Comparison of ENCODE assay signal across 8 cellular contexts in the genomic region with DNA sequence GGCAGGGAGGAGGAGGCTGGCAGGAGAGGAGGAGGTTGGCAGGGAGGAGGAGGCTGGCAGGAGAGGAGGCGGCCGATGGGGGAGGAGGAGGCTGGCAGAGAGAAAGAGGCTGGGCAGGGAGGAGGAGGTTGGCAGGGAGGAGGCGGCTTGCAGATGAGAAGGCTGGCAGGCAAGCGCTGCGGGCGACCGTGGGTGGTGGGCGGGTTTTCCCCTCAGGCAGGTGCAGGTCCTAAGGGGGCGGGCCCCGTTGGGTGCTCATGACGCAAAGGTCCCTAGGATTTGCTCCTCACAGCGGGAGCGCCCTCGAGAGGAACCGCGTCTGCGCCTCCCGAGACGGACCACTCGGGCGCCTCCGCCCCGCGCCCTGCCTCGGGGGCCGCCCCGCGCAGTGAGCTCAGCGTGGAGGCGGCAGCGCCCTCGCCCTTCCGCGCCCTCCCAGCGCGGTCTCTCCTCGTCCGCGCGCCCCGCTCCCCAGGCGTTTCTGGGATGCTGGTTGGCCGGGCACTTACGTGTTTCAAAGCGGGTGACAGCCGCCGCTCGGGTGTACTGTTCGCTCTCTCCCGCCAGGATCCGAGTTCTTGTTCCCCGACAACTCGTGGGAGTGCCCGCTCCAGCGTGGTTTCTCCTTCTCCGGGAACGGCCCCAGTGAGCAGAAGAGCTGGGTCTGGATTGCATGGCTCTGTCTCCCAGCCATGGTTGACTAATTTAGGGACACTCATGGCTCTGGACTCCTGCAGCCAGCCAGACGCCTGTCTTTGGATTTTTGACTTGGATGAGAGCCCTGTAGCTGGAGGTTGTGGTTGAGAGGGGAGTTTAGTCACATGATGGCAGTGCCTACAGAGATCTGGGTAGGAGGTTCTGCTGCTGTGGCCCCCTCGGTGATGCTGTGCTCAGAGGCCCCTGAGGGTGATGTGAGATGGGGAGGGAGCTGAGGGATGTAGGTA.
DNase-seq lines count a peak whose midpoint lies in the region; ATAC-seq and TF ChIP-seq lines count a peak whose summit lies in the region.

No MANE protein-coding gene starts in this region.

- no peak for ATAC-seq in HG03175 (IDR thresholded peaks at IDR 0.05; ENCODE audit: unreplicated experiment)
- ATAC-seq in GM21367 (IDR thresholded peaks at IDR 0.05; ENCODE audit: unreplicated experiment), result no peak

- TF ChIP-seq CTCF in GM20000 (IDR thresholded peaks at IDR 0.05; ENCODE audit: extremely low read depth, missing control alignments), result no peak

- DNase-seq in GM20000 (ENCODE audit: low spot score) (peak; percentile 64), NCI-H1436 (lab: John Stamatoyannopoulos, UW) (peak; percentile 68), left kidney (ENCODE audit: low read depth, low spot score) (peak; percentile 81)
- DNase-seq in activated CD4-positive, alpha-beta T cell treated with anti-CD3 and anti-CD28 coated beads for 24 hours (ENCODE audit: low read depth in 2 of 2), result peak; percentile 81 to 92
- peak; percentile 58 for DNase-seq in central memory CD4-positive, alpha-beta T cell
- peak; percentile 89 to 90 for DNase-seq in stimulated activated CD4-positive, alpha-beta T cell treated with anti-CD3 and anti-CD28 coated beads, Interleukin-1b, Interleukin-23, amount 100 ng/mL, for 4 hours (ENCODE audit: low read depth in 2 of 2)
